Comparison of ENCODE assay signal across 8 cellular contexts in the genomic region with DNA sequence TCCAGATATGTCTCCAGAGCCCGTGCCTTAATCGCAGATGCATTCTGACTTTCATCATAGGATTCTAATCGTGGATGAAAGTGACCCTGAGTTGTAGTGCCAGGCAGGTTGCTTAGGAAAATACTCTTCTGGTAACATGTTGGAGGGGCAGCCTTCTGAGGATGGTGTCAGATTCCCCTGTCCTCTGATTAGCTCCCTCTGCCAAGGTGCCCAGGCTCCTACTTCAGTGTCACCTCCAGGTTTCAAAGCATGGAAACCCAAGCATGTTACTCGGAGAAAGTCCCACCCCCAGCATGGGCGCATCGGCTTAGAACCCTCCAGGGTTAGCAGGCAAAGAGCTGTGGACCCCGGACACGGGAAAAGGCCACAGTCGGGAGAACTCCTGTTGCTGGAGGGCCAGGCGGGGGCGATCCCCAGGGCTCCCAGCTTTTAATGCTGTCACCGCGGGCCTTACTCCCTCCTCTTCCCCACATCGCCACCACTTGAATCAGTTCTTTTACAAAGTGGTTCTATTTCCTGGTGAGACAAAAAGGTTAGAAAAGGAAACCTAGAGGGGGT. TPM values are rescaled to one million over a fixed set of nuclear protein-coding genes. Genes with fewer than 3 reads are reported as not detected.
DNase-seq lines count a peak whose midpoint lies in the region; ATAC-seq and TF ChIP-seq lines count a peak whose summit lies in the region.

No MANE protein-coding gene starts in this region.

- H3K36me3 Mint-ChIP-seq in endodermal cell (ENCODE audit: low read depth) (peaks cover 18% of the 10 kb centered on the region), nephron progenitor cell (ENCODE audit: low read depth) (peaks cover 20% of the 10 kb centered on the region)

- no peak for ATAC-seq in GM21619 (IDR thresholded peaks at IDR 0.05; ENCODE audit: unreplicated experiment)

- TF ChIP-seq CTCF in C4-2B (conservative IDR thresholded peaks at IDR 0.05), result no peak
- TF ChIP-seq CTCF in HEK293 (tag by site-specific recombination; IDR thresholded peaks at IDR 0.05), result no peak
- no peak for TF ChIP-seq CTCF in OCI-LY1 (IDR thresholded peaks at IDR 0.05; ENCODE audit: low read length)
- no peak for TF ChIP-seq CTCF in endodermal cell (conservative IDR thresholded peaks at IDR 0.05)
- TF ChIP-seq CTCF in nephron progenitor cell (IDR thresholded peaks at IDR 0.05), result no peak

- peaks cover 15% of the 10 kb centered on the region for H3K4me1 ChIP-seq in HEK293 (ENCODE audit: control insufficient read depth, insufficient read depth, low read length)
- peaks cover 16% of the 10 kb centered on the region for H3K4me1 ChIP-seq in OCI-LY1 (ENCODE audit: insufficient read depth, low read length, severe bottlenecking)
- H3K4me1 ChIP-seq in endodermal cell (ENCODE audit: control insufficient read depth, insufficient read depth, low read length), result peaks cover 11% of the 10 kb centered on the region

- H3K4me1 Mint-ChIP-seq in endodermal cell, result peaks cover 27% of the 10 kb centered on the region
- peaks cover 66% of the 10 kb centered on the region for H3K4me1 Mint-ChIP-seq in nephron progenitor cell

- no peaks in the 10 kb centered on the region for H3K9me2 ChIP-seq in OCI-LY1 (ENCODE audit: low read depth, low read length)

- H3K9me3 Mint-ChIP-seq in endodermal cell, result no peaks in the 10 kb centered on the region
- no peaks in the 10 kb centered on the region for H3K9me3 Mint-ChIP-seq in nephron progenitor cell

- H3F3A ChIP-seq in OCI-LY1 (ENCODE audit: insufficient read depth, low read length), result no peaks in the 10 kb centered on the region

- no peaks in the 10 kb centered on the region for H3K27me3 ChIP-seq in OCI-LY1 (ENCODE audit: insufficient read depth, low read length)
- H3K27me3 ChIP-seq in endodermal cell (ENCODE audit: control insufficient read depth, insufficient read depth, low read length, poor library complexity, severe bottlenecking), result no peaks in the 10 kb centered on the region

- POLR2A ChIA-PET in HEK293 (lab: Yijun Ruan, JAX), result interaction anchor here (0.9 to 1.2 kb wide), 3 partner anchors 14 to 26 kb away, joined by 3 to 5 read pairs (median 3); no protein-coding TSS in a partner anchor

- 17 to 100% methylated on average over 1 to 14 of the region's 14 CpGs for WGBS in endodermal cell (ENCODE audit: insufficient coverage in 1 of 2, insufficient read length in 1 of 2), 2 experiments

- H3K27me3 Mint-ChIP-seq in endodermal cell (ENCODE audit: insufficient read depth) (no peaks in the 10 kb centered on the region), nephron progenitor cell (ENCODE audit: low read depth, poor library complexity) (peaks cover 5% of the 10 kb centered on the region)

- CTCF ChIA-PET in HEK293 (lab: Yijun Ruan, JAX), result interaction anchor here (0.8 to 2.0 kb wide), 3 partner anchors 16 to 106 kb away, joined by 3 to 5 read pairs (median 3); no protein-coding TSS in a partner anchor

- peak overlapping the region; percentile 64 for H3K4me3 Mint-ChIP-seq in endodermal cell
- H3K4me3 Mint-ChIP-seq in nephron progenitor cell, result peak overlapping the region; percentile 87

- no peaks in the 10 kb centered on the region for H3K36me3 ChIP-seq in HEK293 (ENCODE audit: control insufficient read depth in 2 of 2, insufficient read depth in 1 of 2, low read length in 2 of 2)
- no peaks in the 10 kb centered on the region for H3K36me3 ChIP-seq in OCI-LY1 (ENCODE audit: insufficient read depth, low read length)
- peaks cover 23% of the 10 kb centered on the region for H3K36me3 ChIP-seq in endodermal cell (ENCODE audit: control insufficient read depth, insufficient read depth, low read length)

- H3K9me3 ChIP-seq in HEK293 (ENCODE audit: control insufficient read depth, insufficient read depth, low read depth, low read length), result no peaks in the 10 kb centered on the region
- H3K9me3 ChIP-seq in OCI-LY1 (ENCODE audit: low read length), result no peaks in the 10 kb centered on the region
- H3K9me3 ChIP-seq in endodermal cell (ENCODE audit: control insufficient read depth, low read length), result no peaks in the 10 kb centered on the region

- peak overlapping the region; percentile 94 for H3K4me2 ChIP-seq in OCI-LY1 (ENCODE audit: low read length)

- no peaks in the 10 kb centered on the region for H3K79me2 ChIP-seq in OCI-LY1 (ENCODE audit: insufficient read depth, low read length)

- peak overlapping the region; percentile 26 for H3K27ac Mint-ChIP-seq in endodermal cell
- peak overlapping the region; percentile 97 for H3K27ac Mint-ChIP-seq in nephron progenitor cell

- H3K4me3 ChIP-seq in HEK293 (ENCODE audit: low read depth, low read length), result peak overlapping the region; percentile 36
- H3K4me3 ChIP-seq in OCI-LY1 (ENCODE audit: low read depth, low read length, poor library complexity, severe bottlenecking), result peak overlapping the region; percentile 64
- H3K4me3 ChIP-seq in endodermal cell (ENCODE audit: low read length), result peak overlapping the region; percentile 83

- H3K9ac ChIP-seq in OCI-LY1 (ENCODE audit: low read length) (peak overlapping the region; percentile 72), endodermal cell (ENCODE audit: extremely low read depth, low read length, poor library complexity, severe bottlenecking) (peak overlapping the region; percentile 51)

- peak overlapping the region; percentile 53 for H3K27ac ChIP-seq in C4-2B
- peak overlapping the region; percentile 40; the same call in 1 of the 2 replicates for H3K27ac ChIP-seq in HEK293 (ENCODE audit: extremely low read depth, low read depth, low read length)
- H3K27ac ChIP-seq in OCI-LY1 (ENCODE audit: low read depth, low read length, poor library complexity, severe bottlenecking), result no peak overlapping the region
- peak overlapping the region; percentile 96 for H3K27ac ChIP-seq in endodermal cell (ENCODE audit: low read depth, low read length)

- DNase-seq in endodermal cell, result peak; percentile 79
- DNase-seq in nephron progenitor cell, result no peak
- DNase-seq in NCI-H1694 (lab: John Stamatoyannopoulos, UW), result no peak
- no peak for DNase-seq in activated effector memory CD4-positive, alpha-beta T cell treated with anti-CD3 and anti-CD28 coated beads, Interleukin-2, amount 50 U/mL, for 16 hours

- H2AFZ ChIP-seq in OCI-LY1 (ENCODE audit: low read length), result peak overlapping the region; percentile 83

- no peaks in the 10 kb centered on the region for H4K20me1 ChIP-seq in OCI-LY1 (ENCODE audit: insufficient read depth, low read length)

TF ChIP-seq in HEK293, 187 proteins besides CTCF, POLR2A, EP300 and RAD21:
- no peak for TF ChIP-seq ZBTB8A (tag by site-specific recombination; IDR thresholded peaks at IDR 0.05)
- peak; percentile 19; the same call in 1 of the 2 replicates for TF ChIP-seq GLIS2 (tag by site-specific recombination; IDR thresholded peaks at IDR 0.05)
- 0 out of 2 replicates have a peak, but pooled peaks have one; percentile 11 for TF ChIP-seq KLF8 (tag by site-specific recombination; IDR thresholded peaks at IDR 0.05)
- TF ChIP-seq SCRT1 (tag by site-specific recombination; IDR thresholded peaks at IDR 0.05; ENCODE audit: borderline replicate concordance), result 0 out of 2 replicates have a peak, but pooled peaks have one; percentile 33
- TF ChIP-seq SCRT2 (tag by site-specific recombination; IDR thresholded peaks at IDR 0.05), result peak; percentile 91
- TF ChIP-seq ZNF501 (tag by site-specific recombination; IDR thresholded peaks at IDR 0.05), result 0 out of 2 replicates have a peak, but pooled peaks have one; percentile 34
- no peak for TF ChIP-seq ZBTB7A (tag by site-specific recombination; IDR thresholded peaks at IDR 0.05; ENCODE audit: low read depth)
- TF ChIP-seq, protein P1, sequence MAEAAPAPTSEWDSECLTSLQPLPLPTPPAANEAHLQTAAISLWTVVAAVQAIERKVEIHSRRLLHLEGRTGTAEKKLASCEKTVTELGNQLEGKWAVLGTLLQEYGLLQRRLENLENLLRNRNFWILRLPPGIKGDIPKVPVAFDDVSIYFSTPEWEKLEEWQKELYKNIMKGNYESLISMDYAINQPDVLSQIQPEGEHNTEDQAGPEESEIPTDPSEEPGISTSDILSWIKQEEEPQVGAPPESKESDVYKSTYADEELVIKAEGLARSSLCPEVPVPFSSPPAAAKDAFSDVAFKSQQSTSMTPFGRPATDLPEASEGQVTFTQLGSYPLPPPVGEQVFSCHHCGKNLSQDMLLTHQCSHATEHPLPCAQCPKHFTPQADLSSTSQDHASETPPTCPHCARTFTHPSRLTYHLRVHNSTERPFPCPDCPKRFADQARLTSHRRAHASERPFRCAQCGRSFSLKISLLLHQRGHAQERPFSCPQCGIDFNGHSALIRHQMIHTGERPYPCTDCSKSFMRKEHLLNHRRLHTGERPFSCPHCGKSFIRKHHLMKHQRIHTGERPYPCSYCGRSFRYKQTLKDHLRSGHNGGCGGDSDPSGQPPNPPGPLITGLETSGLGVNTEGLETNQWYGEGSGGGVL (tag by site-specific recombination; IDR thresholded peaks at IDR 0.05), result peak; percentile 45; the same call in 1 of the 2 replicates
- TF ChIP-seq IKZF3 (tag by site-specific recombination; IDR thresholded peaks at IDR 0.05), result peak; percentile 17; the same call in 1 of the 2 replicates

RNA-seq across cellular contexts. Expression of a gene that starts 44.5 kb away (rescaled TPM):
- total RNA-seq in endodermal cell, result 10 to 100 TPM; 31.8 to 56.1 TPM
- 83.8 TPM for polyA plus RNA-seq in endodermal cell (2013, experiment 1 of 2)
- polyA plus RNA-seq in endodermal cell (2013, experiment 2 of 2), result 72.7 TPM
